ENCODE assay signal across 10 cellular contexts in the genomic region with DNA sequence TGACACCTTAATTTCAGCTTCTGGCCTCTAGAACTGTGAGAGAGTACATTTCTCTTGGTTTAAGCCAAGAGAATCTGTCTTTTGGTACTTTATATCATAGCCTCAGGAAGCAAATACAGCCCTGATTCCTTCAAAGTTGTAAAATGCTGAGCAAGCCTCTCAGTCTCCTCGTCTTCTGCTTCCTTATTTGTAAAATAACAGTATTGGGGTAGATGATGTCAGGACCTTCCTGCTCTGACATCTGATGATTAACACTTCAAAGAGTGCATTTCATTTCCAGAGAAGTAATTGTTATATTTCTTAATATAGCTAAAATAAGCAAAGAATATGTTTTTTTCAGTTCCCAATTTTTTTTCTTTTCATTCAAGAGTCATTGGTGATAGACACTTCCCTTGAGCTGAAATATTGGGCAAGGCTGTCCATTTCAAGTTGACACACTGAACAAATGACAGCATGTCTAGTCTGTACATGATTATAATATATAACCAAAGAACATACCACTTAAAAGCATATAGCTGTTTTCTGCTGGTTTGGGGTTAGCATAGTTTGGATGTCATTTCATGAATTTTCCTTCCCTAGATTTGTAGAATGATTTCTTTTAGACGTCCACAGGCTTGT.
"Had no signal": no experiment of that assay in that cellular context is flagged by ENCODE, and none has a peak within 500 bp of the region (broad histone marks: within the 10 kb centered on the region; RNA-seq: fewer than 3 reads in every experiment).

No MANE protein-coding gene starts in this region.

- H3K4me1 ChIP-seq: pancreas had no signal

- H3K9me3 ChIP-seq: pancreas had no signal

- H3K27ac ChIP-seq: pancreas had no signal

- H3K4me3 ChIP-seq: heart left ventricle, pancreas had no signal

- ATAC-seq: heart left ventricle, left colon, pancreas had no signal

- H3K27me3 ChIP-seq: heart left ventricle, pancreas had no signal

- H3K36me3 ChIP-seq: heart left ventricle, pancreas had no signal

- DNase-seq: activated CD4-positive, alpha-beta T cell treated with anti-CD3 and anti-CD28 coated beads for 1 hour; activated CD4-positive, alpha-beta T cell treated with anti-CD3 and anti-CD28 coated beads, Interleukin-2, amount 50 U/mL, for 48 hours; activated naive CD4-positive, alpha-beta T cell; aorta; foreskin melanocyte; heart left ventricle; left colon; pancreas; stimulated activated CD4-positive, alpha-beta T cell treated with anti-CD3 and anti-CD28 coated beads, Interleukin-15, amount 100 ng/mL, for 24 hours; stimulated activated CD4-positive, alpha-beta T cell treated with anti-CD3 and anti-CD28 coated beads, Interleukin-4, amount 100 ng/mL, for 24 hours had no signal
